ENCODE assay signal across 24 cellular contexts in the genomic region with DNA sequence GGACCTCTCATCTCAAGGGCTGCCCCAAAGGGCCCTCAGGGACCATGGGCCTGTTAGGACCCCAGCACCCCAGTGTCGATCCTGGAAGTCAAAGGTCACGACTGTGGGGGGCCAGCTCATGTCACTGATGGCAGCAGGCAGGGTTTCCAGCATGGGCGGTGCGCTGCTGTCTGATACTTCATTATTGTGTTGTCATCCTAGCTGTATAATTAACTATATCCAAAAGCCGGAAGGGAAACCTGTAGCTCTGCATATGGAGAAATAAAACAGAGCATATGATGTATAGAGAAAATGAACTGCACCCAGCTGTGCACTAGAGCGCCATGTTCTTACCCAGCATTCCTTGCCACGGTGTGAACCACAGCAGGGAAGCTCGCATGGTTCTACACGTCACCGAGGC.
A peak's percentile ranks its signal among the peaks of the same experiment; 100 is the strongest.
DNase-seq lines count a peak whose midpoint lies in the region; ATAC-seq and TF ChIP-seq lines count a peak whose summit lies in the region.
"Had no signal": no experiment of that assay in that cellular context is flagged by ENCODE, and none has a peak within 500 bp of the region (broad histone marks: within the 10 kb centered on the region; RNA-seq: fewer than 3 reads in every experiment).

No MANE protein-coding gene starts in this region.

- H3K9me3 ChIP-seq in lower lobe of right lung (no peaks in the 10 kb centered on the region), OCI-LY7 (ENCODE audit: low read length) (no peaks in the 10 kb centered on the region)
- H3K9me3 ChIP-seq: A549; BLaER1 treated with 17β-estradiol and CSF1 and Interleukin-3, amounts not matched to agents 10 nM and 100 nM; HAP-1; MG63 had no signal

- H2AFZ ChIP-seq in OCI-LY7 (ENCODE audit: low read length), result no peak overlapping the region

- H3K27ac Mint-ChIP-seq in natural killer cell, result no peak overlapping the region
- no peak overlapping the region for H3K27ac Mint-ChIP-seq in natural killer cell treated with Interleukin-12 subunit alpha and Interleukin-12 subunit beta and Interleukin-15 and Interleukin-18, amount 100 ng/mL, for 72 hours
- H3K27ac Mint-ChIP-seq in activated naive CD4-positive, alpha-beta T cell treated with anti-CD3 and anti-CD28 coated beads, Interleukin-2, amount 50 U/mL, for 72 hours, result no peak overlapping the region
- no peak overlapping the region for H3K27ac Mint-ChIP-seq in activated CD4-positive, alpha-beta T cell treated with anti-CD3 and anti-CD28 coated beads, Interleukin-2, amount 10 ng/mL, durations not matched to agents 24 days and 14 days
- H3K27ac Mint-ChIP-seq: CD4-positive, alpha-beta T cell; HFFc6 had no signal

- H3K4me3 Mint-ChIP-seq in natural killer cell, result no peak overlapping the region
- no peak overlapping the region for H3K4me3 Mint-ChIP-seq in natural killer cell treated with Interleukin-12 subunit alpha and Interleukin-12 subunit beta and Interleukin-15 and Interleukin-18, amount 100 ng/mL, for 72 hours
- no peak overlapping the region for H3K4me3 Mint-ChIP-seq in activated CD4-positive, alpha-beta T cell treated with anti-CD3 and anti-CD28 coated beads, Interleukin-2, amount 10 ng/mL, durations not matched to agents 24 days and 14 days
- H3K4me3 Mint-ChIP-seq: CD4-positive, alpha-beta T cell; HFFc6 had no signal

- H3K4me1 ChIP-seq in lower lobe of right lung (no peaks in the 10 kb centered on the region), OCI-LY7 (ENCODE audit: insufficient read depth, low read length, poor library complexity, severe bottlenecking) (no peaks in the 10 kb centered on the region)
- H3K4me1 ChIP-seq: A549, HAP-1 had no signal

- TF ChIP-seq CTCF in natural killer cell (IDR thresholded peaks at IDR 0.05) (no peak), lower lobe of right lung (IDR thresholded peaks at IDR 0.05) (no peak), OCI-LY7 (conservative IDR thresholded peaks at IDR 0.05; ENCODE audit: low read length) (no peak)

- peaks cover 0 to 5% of the 10 kb centered on the region in 2 donors for H3K4me1 Mint-ChIP-seq in natural killer cell
- no peaks in the 10 kb centered on the region for H3K4me1 Mint-ChIP-seq in natural killer cell treated with Interleukin-12 subunit alpha and Interleukin-12 subunit beta and Interleukin-15 and Interleukin-18, amount 100 ng/mL, for 72 hours (ENCODE audit: low read depth in 2 of 2)
- H3K4me1 Mint-ChIP-seq in activated CD4-positive, alpha-beta T cell treated with anti-CD3 and anti-CD28 coated beads, Interleukin-2, amount 10 ng/mL, durations not matched to agents 24 days and 14 days, result no peaks in the 10 kb centered on the region

- no peaks in the 10 kb centered on the region for H3K27me3 ChIP-seq in lower lobe of right lung (ENCODE audit: low read depth)
- H3K27me3 ChIP-seq: BLaER1 treated with 17β-estradiol and CSF1 and Interleukin-3, amounts not matched to agents 10 nM and 100 nM; MG63 had no signal

- H3K79me2 ChIP-seq in OCI-LY7 (ENCODE audit: insufficient read depth, low read depth, low read length), result no peaks in the 10 kb centered on the region

- POLR2A ChIA-PET in OCI-LY7 (lab: Charles Lee), result no interaction called here

- H3K4me3 ChIP-seq in lower lobe of right lung (no peak overlapping the region), OCI-LY7 (ENCODE audit: low read depth, low read length, poor library complexity, severe bottlenecking) (no peak overlapping the region)
- H3K4me3 ChIP-seq: A549; BLaER1 treated with 17β-estradiol and CSF1 and Interleukin-3, amounts not matched to agents 10 nM and 100 nM; HAP-1; MG63 had no signal

- intact Hi-C loops in natural killer cell (cut with micrococcal nuclease) (no loop called here), lower lobe of right lung (cut with DNase I) (no loop called here), sciatic nerve (cut with DNase I) (no loop called here), OCI-LY7 (cut with micrococcal nuclease; ENCODE audit: unreplicated experiment) (no loop called here)
- intact Hi-C loops in activated CD4-positive, alpha-beta T cell treated with anti-CD3 and anti-CD28 coated beads, Interleukin-2, amount 10 ng/mL, durations not matched to agents 24 days and 14 days (cut with micrococcal nuclease), result no loop called here

- H4K20me1 ChIP-seq in OCI-LY7 (ENCODE audit: insufficient read depth, low read length), result no peaks in the 10 kb centered on the region

- H3K9me2 ChIP-seq in OCI-LY7 (ENCODE audit: insufficient read depth, low read length), result no peaks in the 10 kb centered on the region

- BruUV-seq in OCI-LY7 (replicated peaks; lab: Mats Ljungman, UMichigan), result no TSS peak

- H3K4me2 ChIP-seq in OCI-LY7 (ENCODE audit: low read length), result no peak overlapping the region
- H3K4me2 ChIP-seq: A549; BLaER1 treated with 17β-estradiol and CSF1 and Interleukin-3, amounts not matched to agents 10 nM and 100 nM had no signal

- H3K27ac ChIP-seq in lower lobe of right lung (no peak overlapping the region), OCI-LY7 (ENCODE audit: low read depth, low read length, poor library complexity, severe bottlenecking) (no peak overlapping the region)
- H3K27ac ChIP-seq: A549; BLaER1 treated with 17β-estradiol and CSF1 and Interleukin-3, amounts not matched to agents 10 nM and 100 nM had no signal

- no peak for ATAC-seq in natural killer cell
- ATAC-seq in natural killer cell treated with Interleukin-12 subunit alpha and Interleukin-12 subunit beta and Interleukin-15 and Interleukin-18, amount 100 ng/mL, for 72 hours, result no peak
- ATAC-seq in lower lobe of right lung, result no peak
- no peak for ATAC-seq in sciatic nerve
- ATAC-seq in activated naive CD4-positive, alpha-beta T cell treated with anti-CD3 and anti-CD28 coated beads, Interleukin-2, amount 50 U/mL, for 72 hours, result no peak

- H3K36me3 Mint-ChIP-seq in natural killer cell, result no peaks in the 10 kb centered on the region
- no peaks in the 10 kb centered on the region for H3K36me3 Mint-ChIP-seq in natural killer cell treated with Interleukin-12 subunit alpha and Interleukin-12 subunit beta and Interleukin-15 and Interleukin-18, amount 100 ng/mL, for 72 hours
- H3K36me3 Mint-ChIP-seq in activated naive CD4-positive, alpha-beta T cell treated with anti-CD3 and anti-CD28 coated beads, Interleukin-2, amount 50 U/mL, for 72 hours, result peaks cover 26 to 33% of the 10 kb centered on the region in 2 donors
- no peaks in the 10 kb centered on the region for H3K36me3 Mint-ChIP-seq in activated CD4-positive, alpha-beta T cell treated with anti-CD3 and anti-CD28 coated beads, Interleukin-2, amount 10 ng/mL, durations not matched to agents 24 days and 14 days (ENCODE audit: low read depth)

- H3K9me3 Mint-ChIP-seq in natural killer cell, result no peaks in the 10 kb centered on the region
- H3K9me3 Mint-ChIP-seq in natural killer cell treated with Interleukin-12 subunit alpha and Interleukin-12 subunit beta and Interleukin-15 and Interleukin-18, amount 100 ng/mL, for 72 hours, result no peaks in the 10 kb centered on the region
- H3K9me3 Mint-ChIP-seq in activated naive CD4-positive, alpha-beta T cell treated with anti-CD3 and anti-CD28 coated beads, Interleukin-2, amount 50 U/mL, for 72 hours, result peaks cover 0 to 4% of the 10 kb centered on the region in 2 donors
- no peaks in the 10 kb centered on the region for H3K9me3 Mint-ChIP-seq in activated CD4-positive, alpha-beta T cell treated with anti-CD3 and anti-CD28 coated beads, Interleukin-2, amount 10 ng/mL, durations not matched to agents 24 days and 14 days
- H3K9me3 Mint-ChIP-seq: CD4-positive, alpha-beta T cell had no signal

- CTCF ChIA-PET in OCI-LY7 (lab: Charles Lee; ENCODE audit: unreplicated experiment), result no interaction called here

- peaks cover 4% of the 10 kb centered on the region for H3K36me3 ChIP-seq in lower lobe of right lung
- no peaks in the 10 kb centered on the region for H3K36me3 ChIP-seq in OCI-LY7 (ENCODE audit: insufficient read depth, low read length)
- H3K36me3 ChIP-seq: HAP-1, MG63 had no signal

- H3K27me3 Mint-ChIP-seq in natural killer cell (ENCODE audit: low read depth in 2 of 2), result no peaks in the 10 kb centered on the region
- no peaks in the 10 kb centered on the region for H3K27me3 Mint-ChIP-seq in natural killer cell treated with Interleukin-12 subunit alpha and Interleukin-12 subunit beta and Interleukin-15 and Interleukin-18, amount 100 ng/mL, for 72 hours
- no peaks in the 10 kb centered on the region for H3K27me3 Mint-ChIP-seq in activated CD4-positive, alpha-beta T cell treated with anti-CD3 and anti-CD28 coated beads, Interleukin-2, amount 10 ng/mL, durations not matched to agents 24 days and 14 days
- H3K27me3 Mint-ChIP-seq: CD4-positive, alpha-beta T cell had no signal

- DNase-seq in natural killer cell (peak; percentile 8), lower lobe of right lung (peak; percentile 35), sciatic nerve (ENCODE audit: low spot score) (peak; percentile 43), ureter (ENCODE audit: low spot score) (peak; percentile 13), OCI-LY7 (ENCODE audit: low spot score) (no peak)
- DNase-seq in natural killer cell treated with Interleukin-12 subunit alpha and Interleukin-12 subunit beta and Interleukin-15 and Interleukin-18, amount 100 ng/mL, for 72 hours (ENCODE audit: low spot score), result no peak
- DNase-seq in activated naive CD4-positive, alpha-beta T cell treated with anti-CD3 and anti-CD28 coated beads, Interleukin-2, amount 50 U/mL, for 72 hours (ENCODE audit: low spot score in 2 of 2), result no peak
- DNase-seq in activated CD4-positive, alpha-beta T cell treated with anti-CD3 and anti-CD28 coated beads, Interleukin-2, amount 10 ng/mL, durations not matched to agents 24 days and 14 days, result no peak
- DNase-seq: AML-193; CD4-positive, alpha-beta T cell; DMS53; GOT3; HFFc6; IMR-90; KG1; MG63; NCI-H2029; NCI-H446 treated with DMSO at 0.1 percent for 48 hours; NCI-H526 treated with DMSO at 0.1 percent for 48 hours; RPMI8226; SHP77 treated with DMSO at 0.1 percent for 48 hours had no signal

Comparison
In these comparisons a context has a peak if more than half of its experiments do, and no peak if none do; other contexts are left out.
1. DNase-seq: peak in natural killer cell (single experiment), lower lobe of right lung (single experiment), sciatic nerve (single experiment) and ureter (single experiment); none in natural killer cell treated with Interleukin-12 subunit alpha and Interleukin-12 subunit beta and Interleukin-15 and Interleukin-18, amount 100 ng/mL, for 72 hours (single experiment), activated naive CD4-positive, alpha-beta T cell treated with anti-CD3 and anti-CD28 coated beads, Interleukin-2, amount 50 U/mL, for 72 hours (0 of 2), activated CD4-positive, alpha-beta T cell treated with anti-CD3 and anti-CD28 coated beads, Interleukin-2, amount 10 ng/mL, durations not matched to agents 24 days and 14 days (single experiment) and OCI-LY7 (single experiment).